Comparison of ENCODE assay signal across 1 cellular context in the genomic region with DNA sequence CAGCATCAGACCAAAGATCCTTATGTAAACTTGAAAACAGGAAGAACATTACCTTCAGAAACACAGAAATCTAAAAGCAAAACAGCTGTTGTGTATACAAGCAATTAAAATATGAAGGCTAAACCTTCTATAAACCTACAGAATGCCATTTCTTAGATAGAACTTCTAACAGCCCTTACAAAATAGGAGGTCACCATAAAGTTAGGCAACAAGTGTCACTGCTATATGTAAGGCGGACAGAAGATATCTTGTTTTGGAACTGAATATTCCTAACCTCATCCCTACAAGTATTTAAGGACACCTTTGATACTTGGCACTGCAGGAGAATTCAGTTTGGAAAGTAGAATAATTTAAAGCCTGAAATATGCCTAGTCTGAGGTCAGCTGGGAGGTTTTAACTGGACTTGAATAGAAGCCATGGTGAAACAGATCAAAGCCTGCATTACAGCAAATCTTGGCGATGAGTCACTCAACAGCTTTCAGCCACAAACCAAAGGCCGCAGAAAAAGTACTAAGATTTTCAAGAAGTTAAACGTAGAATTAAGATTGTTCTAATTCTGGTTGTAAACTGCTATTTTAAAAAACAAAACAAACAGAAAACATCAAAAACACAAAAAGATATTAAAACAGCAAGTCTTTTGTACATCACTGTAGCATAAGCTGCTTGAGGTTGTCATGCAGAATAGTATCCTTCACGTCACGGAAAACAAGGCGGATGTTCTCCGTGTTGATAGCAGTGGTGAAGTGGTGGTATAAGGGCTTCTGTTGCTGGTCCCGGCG.
A peak's percentile ranks its signal among the peaks of the same experiment; 100 is the strongest.
TF ChIP-seq lines count a peak whose summit lies in the region.

No MANE protein-coding gene starts in this region.

TF ChIP-seq in HepG2, 621 proteins besides CTCF, POLR2A, EP300 and RAD21 (continued from another document):
- TF ChIP-seq ZNF83 (CRISPR knock-in tag; IDR thresholded peaks at IDR 0.05; ENCODE audit: borderline replicate concordance) (no peak), THAP11 (CRISPR knock-in tag; IDR thresholded peaks at IDR 0.05) (no peak), ATF1 (CRISPR knock-in tag; IDR thresholded peaks at IDR 0.05) (0 out of 2 replicates have a peak, but pooled peaks have one; percentile 14), ETV5 (CRISPR knock-in tag; IDR thresholded peaks at IDR 0.05; ENCODE audit: borderline replicate concordance) (no peak), JUNB (CRISPR knock-in tag; IDR thresholded peaks at IDR 0.05; ENCODE audit: borderline replicate concordance) (no peak)
- TF ChIP-seq, protein P1, sequence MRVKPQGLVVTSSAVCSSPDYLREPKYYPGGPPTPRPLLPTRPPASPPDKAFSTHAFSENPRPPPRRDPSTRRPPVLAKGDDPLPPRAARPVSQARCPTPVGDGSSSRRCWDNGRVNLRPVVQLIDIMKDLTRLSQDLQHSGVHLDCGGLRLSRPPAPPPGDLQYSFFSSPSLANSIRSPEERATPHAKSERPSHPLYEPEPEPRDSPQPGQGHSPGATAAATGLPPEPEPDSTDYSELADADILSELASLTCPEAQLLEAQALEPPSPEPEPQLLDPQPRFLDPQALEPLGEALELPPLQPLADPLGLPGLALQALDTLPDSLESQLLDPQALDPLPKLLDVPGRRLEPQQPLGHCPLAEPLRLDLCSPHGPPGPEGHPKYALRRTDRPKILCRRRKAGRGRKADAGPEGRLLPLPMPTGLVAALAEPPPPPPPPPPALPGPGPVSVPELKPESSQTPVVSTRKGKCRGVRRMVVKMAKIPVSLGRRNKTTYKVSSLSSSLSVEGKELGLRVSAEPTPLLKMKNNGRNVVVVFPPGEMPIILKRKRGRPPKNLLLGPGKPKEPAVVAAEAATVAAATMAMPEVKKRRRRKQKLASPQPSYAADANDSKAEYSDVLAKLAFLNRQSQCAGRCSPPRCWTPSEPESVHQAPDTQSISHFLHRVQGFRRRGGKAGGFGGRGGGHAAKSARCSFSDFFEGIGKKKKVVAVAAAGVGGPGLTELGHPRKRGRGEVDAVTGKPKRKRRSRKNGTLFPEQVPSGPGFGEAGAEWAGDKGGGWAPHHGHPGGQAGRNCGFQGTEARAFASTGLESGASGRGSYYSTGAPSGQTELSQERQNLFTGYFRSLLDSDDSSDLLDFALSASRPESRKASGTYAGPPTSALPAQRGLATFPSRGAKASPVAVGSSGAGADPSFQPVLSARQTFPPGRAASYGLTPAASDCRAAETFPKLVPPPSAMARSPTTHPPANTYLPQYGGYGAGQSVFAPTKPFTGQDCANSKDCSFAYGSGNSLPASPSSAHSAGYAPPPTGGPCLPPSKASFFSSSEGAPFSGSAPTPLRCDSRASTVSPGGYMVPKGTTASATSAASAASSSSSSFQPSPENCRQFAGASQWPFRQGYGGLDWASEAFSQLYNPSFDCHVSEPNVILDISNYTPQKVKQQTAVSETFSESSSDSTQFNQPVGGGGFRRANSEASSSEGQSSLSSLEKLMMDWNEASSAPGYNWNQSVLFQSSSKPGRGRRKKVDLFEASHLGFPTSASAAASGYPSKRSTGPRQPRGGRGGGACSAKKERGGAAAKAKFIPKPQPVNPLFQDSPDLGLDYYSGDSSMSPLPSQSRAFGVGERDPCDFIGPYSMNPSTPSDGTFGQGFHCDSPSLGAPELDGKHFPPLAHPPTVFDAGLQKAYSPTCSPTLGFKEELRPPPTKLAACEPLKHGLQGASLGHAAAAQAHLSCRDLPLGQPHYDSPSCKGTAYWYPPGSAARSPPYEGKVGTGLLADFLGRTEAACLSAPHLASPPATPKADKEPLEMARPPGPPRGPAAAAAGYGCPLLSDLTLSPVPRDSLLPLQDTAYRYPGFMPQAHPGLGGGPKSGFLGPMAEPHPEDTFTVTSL (CRISPR knock-in tag; IDR thresholded peaks at IDR 0.05; ENCODE audit: borderline replicate concordance) = no peak
